Comparison of ENCODE assay signal across 2 cellular contexts in the genomic region with DNA sequence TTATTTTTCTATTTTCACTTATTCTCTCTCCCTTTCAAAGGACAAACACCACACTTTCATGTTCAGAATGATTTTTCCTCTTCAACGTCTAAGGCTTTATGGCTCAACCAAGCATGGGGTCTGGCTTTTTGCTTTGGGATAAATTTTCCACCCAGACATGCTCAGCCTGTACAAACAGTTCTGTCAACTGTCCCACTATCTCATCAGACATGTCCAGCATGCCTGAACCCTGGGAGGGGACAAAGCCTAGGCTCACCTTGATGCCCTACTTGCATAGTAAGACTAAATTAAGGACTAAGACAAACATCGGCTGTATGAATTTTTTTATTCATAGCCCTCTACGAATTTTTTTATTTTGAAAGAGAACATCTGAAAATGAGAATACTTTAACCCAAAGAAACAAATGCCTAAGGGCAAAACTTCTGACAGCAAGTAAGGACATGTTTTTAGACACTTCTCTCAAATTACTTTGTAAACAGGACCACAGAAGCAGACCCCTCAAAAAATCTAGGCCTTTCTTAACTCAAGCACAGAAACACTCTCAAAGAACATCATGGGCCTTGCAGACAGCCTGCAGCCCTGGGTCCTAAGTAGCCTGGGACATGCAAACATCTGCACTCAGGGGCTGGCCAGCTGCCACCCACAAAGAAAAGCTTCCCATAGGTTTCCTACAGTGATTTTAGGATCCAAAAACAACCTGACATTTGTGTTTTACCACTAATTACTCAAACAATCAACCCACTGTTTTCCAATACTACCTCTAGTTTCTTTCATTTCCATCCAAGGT.
A peak's percentile ranks its signal among the peaks of the same experiment; 100 is the strongest.
TF ChIP-seq lines count a peak whose summit lies in the region.

No MANE protein-coding gene starts in this region.

TF ChIP-seq in HepG2, 621 proteins besides CTCF, POLR2A, EP300 and RAD21:
- TF ChIP-seq, protein P1, sequence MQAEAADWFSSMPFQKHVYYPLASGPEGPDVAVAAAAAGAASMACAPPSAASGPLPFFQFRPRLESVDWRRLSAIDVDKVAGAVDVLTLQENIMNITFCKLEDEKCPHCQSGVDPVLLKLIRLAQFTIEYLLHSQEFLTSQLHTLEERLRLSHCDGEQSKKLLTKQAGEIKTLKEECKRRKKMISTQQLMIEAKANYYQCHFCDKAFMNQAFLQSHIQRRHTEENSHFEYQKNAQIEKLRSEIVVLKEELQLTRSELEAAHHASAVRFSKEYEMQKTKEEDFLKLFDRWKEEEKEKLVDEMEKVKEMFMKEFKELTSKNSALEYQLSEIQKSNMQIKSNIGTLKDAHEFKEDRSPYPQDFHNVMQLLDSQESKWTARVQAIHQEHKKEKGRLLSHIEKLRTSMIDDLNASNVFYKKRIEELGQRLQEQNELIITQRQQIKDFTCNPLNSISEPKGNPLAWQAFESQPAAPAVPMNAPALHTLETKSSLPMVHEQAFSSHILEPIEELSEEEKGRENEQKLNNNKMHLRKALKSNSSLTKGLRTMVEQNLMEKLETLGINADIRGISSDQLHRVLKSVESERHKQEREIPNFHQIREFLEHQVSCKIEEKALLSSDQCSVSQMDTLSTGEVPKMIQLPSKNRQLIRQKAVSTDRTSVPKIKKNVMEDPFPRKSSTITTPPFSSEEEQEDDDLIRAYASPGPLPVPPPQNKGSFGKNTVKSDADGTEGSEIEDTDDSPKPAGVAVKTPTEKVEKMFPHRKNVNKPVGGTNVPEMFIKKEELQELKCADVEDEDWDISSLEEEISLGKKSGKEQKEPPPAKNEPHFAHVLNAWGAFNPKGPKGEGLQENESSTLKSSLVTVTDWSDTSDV (CRISPR knock-in tag; IDR thresholded peaks at IDR 0.05): no peak
- TF ChIP-seq NFKBIZ (CRISPR knock-in tag; IDR thresholded peaks at IDR 0.05): no peak
- no peak for TF ChIP-seq ZNF709 (CRISPR knock-in tag; IDR thresholded peaks at IDR 0.05)
- peak; percentile 13; the same call in 1 of the 2 replicates for TF ChIP-seq ZMYM4 (CRISPR knock-in tag; IDR thresholded peaks at IDR 0.05)
- no peak for TF ChIP-seq ZBTB7A (CRISPR knock-in tag; IDR thresholded peaks at IDR 0.05)
- TF ChIP-seq ATF1 (CRISPR knock-in tag; IDR thresholded peaks at IDR 0.05): 0 out of 2 replicates have a peak, but pooled peaks have one; percentile 16

TF ChIP-seq in K562, 482 proteins besides CTCF, POLR2A, EP300 and RAD21:
- TF ChIP-seq HMG20B (CRISPR knock-in tag; IDR thresholded peaks at IDR 0.05) (no peak), ZNF133 (CRISPR knock-in tag; IDR thresholded peaks at IDR 0.05) (no peak), TAF15 (IDR thresholded peaks at IDR 0.05; ENCODE audit: low read depth, low read length) (no peak), MTA3 (IDR thresholded peaks at IDR 0.05; ENCODE audit: borderline replicate concordance) (no peak), CAMTA2 (CRISPR knock-in tag; conservative IDR thresholded peaks at IDR 0.05) (no peak), RBM39 (optimal IDR thresholded peaks at IDR 0.05; ENCODE audit: low read depth, low read length) (no peak), ZBTB1 (CRISPR knock-in tag; IDR thresholded peaks at IDR 0.05; ENCODE audit: borderline replicate concordance, low read depth) (no peak), TAF9B (IDR thresholded peaks at IDR 0.05; ENCODE audit: partially characterized antibody) (no peak), DIDO1 (tag; IDR thresholded peaks at IDR 0.05; ENCODE audit: low read depth) (no peak), ZNF586 (CRISPR knock-in tag; conservative IDR thresholded peaks at IDR 0.05) (no peak), MAZ (CRISPR knock-in tag; conservative IDR thresholded peaks at IDR 0.05 in 1 of 2, IDR thresholded peaks at IDR 0.05 in 1 of 2) (no peak)
- TF ChIP-seq, protein P2, sequence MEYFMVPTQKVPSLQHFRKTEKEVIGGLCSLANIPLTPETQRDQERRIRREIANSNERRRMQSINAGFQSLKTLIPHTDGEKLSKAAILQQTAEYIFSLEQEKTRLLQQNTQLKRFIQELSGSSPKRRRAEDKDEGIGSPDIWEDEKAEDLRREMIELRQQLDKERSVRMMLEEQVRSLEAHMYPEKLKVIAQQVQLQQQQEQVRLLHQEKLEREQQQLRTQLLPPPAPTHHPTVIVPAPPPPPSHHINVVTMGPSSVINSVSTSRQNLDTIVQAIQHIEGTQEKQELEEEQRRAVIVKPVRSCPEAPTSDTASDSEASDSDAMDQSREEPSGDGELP (CRISPR knock-in tag; IDR thresholded peaks at IDR 0.05; ENCODE audit: borderline replicate concordance): no peak
- TF ChIP-seq, protein P3, sequence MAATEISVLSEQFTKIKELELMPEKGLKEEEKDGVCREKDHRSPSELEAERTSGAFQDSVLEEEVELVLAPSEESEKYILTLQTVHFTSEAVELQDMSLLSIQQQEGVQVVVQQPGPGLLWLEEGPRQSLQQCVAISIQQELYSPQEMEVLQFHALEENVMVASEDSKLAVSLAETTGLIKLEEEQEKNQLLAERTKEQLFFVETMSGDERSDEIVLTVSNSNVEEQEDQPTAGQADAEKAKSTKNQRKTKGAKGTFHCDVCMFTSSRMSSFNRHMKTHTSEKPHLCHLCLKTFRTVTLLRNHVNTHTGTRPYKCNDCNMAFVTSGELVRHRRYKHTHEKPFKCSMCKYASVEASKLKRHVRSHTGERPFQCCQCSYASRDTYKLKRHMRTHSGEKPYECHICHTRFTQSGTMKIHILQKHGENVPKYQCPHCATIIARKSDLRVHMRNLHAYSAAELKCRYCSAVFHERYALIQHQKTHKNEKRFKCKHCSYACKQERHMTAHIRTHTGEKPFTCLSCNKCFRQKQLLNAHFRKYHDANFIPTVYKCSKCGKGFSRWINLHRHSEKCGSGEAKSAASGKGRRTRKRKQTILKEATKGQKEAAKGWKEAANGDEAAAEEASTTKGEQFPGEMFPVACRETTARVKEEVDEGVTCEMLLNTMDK (IDR thresholded peaks at IDR 0.05; ENCODE audit: borderline replicate concordance, insufficient read depth, low read depth, low read length, poor library complexity, severe bottlenecking): no peak
- TF ChIP-seq, protein P4, sequence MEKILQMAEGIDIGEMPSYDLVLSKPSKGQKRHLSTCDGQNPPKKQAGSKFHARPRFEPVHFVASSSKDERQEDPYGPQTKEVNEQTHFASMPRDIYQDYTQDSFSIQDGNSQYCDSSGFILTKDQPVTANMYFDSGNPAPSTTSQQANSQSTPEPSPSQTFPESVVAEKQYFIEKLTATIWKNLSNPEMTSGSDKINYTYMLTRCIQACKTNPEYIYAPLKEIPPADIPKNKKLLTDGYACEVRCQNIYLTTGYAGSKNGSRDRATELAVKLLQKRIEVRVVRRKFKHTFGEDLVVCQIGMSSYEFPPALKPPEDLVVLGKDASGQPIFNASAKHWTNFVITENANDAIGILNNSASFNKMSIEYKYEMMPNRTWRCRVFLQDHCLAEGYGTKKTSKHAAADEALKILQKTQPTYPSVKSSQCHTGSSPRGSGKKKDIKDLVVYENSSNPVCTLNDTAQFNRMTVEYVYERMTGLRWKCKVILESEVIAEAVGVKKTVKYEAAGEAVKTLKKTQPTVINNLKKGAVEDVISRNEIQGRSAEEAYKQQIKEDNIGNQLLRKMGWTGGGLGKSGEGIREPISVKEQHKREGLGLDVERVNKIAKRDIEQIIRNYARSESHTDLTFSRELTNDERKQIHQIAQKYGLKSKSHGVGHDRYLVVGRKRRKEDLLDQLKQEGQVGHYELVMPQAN (IDR thresholded peaks at IDR 0.05; ENCODE audit: borderline replicate concordance): no peak
- TF ChIP-seq, protein P5, sequence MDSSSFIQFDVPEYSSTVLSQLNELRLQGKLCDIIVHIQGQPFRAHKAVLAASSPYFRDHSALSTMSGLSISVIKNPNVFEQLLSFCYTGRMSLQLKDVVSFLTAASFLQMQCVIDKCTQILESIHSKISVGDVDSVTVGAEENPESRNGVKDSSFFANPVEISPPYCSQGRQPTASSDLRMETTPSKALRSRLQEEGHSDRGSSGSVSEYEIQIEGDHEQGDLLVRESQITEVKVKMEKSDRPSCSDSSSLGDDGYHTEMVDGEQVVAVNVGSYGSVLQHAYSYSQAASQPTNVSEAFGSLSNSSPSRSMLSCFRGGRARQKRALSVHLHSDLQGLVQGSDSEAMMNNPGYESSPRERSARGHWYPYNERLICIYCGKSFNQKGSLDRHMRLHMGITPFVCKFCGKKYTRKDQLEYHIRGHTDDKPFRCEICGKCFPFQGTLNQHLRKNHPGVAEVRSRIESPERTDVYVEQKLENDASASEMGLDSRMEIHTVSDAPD (CRISPR knock-in tag; IDR thresholded peaks at IDR 0.05): no peak
